ENCODE assay signal across 17 cellular contexts in genomic region chr5:9820696-9821449, GRCh38.
DNase-seq lines count a peak whose midpoint lies in the region; ATAC-seq, FAIRE-seq and TF ChIP-seq lines count a peak whose summit lies in the region.
"Had no signal": no experiment of that assay in that cellular context is flagged by ENCODE, and none has a peak within 500 bp of the region (broad histone marks: within the 10 kb centered on the region; RNA-seq: fewer than 3 reads in every experiment).

No MANE protein-coding gene starts in this region.

- peak; percentile 16 for DNase-seq in AG08396 (ENCODE audit: low spot score)
- peak; percentile 31 for DNase-seq in GM12865 (ENCODE audit: low read depth)
- DNase-seq in bronchial epithelial cell (ENCODE audit: low read depth) = no peak
- DNase-seq in hepatocyte (ENCODE audit: low spot score) = no peak
- no peak for DNase-seq in glomerular visceral epithelial cell (ENCODE audit: extremely low spot score)
- DNase-seq in aorta = no peak
- DNase-seq in HK-2 (ENCODE audit: unreplicated experiment) = no peak
- DNase-seq: amygdala; effector CD8-positive, alpha-beta T cell; foreskin melanocyte; NCI-H1417; NCI-H2171; NCI-H69; right lobe of liver; stimulated activated naive CD8-positive, alpha-beta T cell treated with anti-CD3 and anti-CD28 coated beads, Interleukin-15, Interleukin-2, amounts not matched to agents 100 U/mL and 50 U/mL, for 24 hours had no signal

- H3K36me3 ChIP-seq in bronchial epithelial cell (ENCODE audit: control insufficient read depth, insufficient read depth, low read length) (no peaks in the 10 kb centered on the region), hepatocyte (replicated peaks; ENCODE audit: insufficient read depth, low read depth) (no peaks in the 10 kb centered on the region), aorta (ENCODE audit: control insufficient read depth in 1 of 2, insufficient read depth in 2 of 2, low read length in 1 of 2) (no peaks in the 10 kb centered on the region)
- H3K36me3 ChIP-seq: right lobe of liver had no signal

- H3K27ac ChIP-seq in hepatocyte (peak overlapping the region; percentile 32), aorta (ENCODE audit: low read depth in 1 of 2, low read length in 2 of 2) (no peak overlapping the region)
- H3K27ac ChIP-seq: right lobe of liver had no signal

- H4K20me1 ChIP-seq in hepatocyte (ENCODE audit: insufficient read depth, poor library complexity, severe bottlenecking) = no peaks in the 10 kb centered on the region

- no peak for ATAC-seq in GM19397 (IDR thresholded peaks at IDR 0.05; ENCODE audit: unreplicated experiment)
- ATAC-seq in aorta (ENCODE audit: low FRiP score) = no peak
- ATAC-seq: HCT116; right lobe of liver; stimulated activated naive CD8-positive, alpha-beta T cell treated with anti-CD3 and anti-CD28 coated beads, Interleukin-15, Interleukin-2, amounts not matched to agents 100 U/mL and 50 U/mL, for 24 hours had no signal

- no peak overlapping the region for H2AFZ ChIP-seq in hepatocyte

- H3K27me3 ChIP-seq in bronchial epithelial cell (ENCODE audit: control insufficient read depth, insufficient read depth, low read length) (no peaks in the 10 kb centered on the region), hepatocyte (no peaks in the 10 kb centered on the region), aorta (ENCODE audit: control insufficient read depth in 1 of 2, insufficient read depth in 2 of 2, low read length in 1 of 2) (no peaks in the 10 kb centered on the region)
- H3K27me3 ChIP-seq: right lobe of liver had no signal

- no peak overlapping the region for H3K4me2 ChIP-seq in hepatocyte

- H3K4me1 ChIP-seq in hepatocyte (ENCODE audit: insufficient read depth) (no peaks in the 10 kb centered on the region), aorta (ENCODE audit: control insufficient read depth in 1 of 2, insufficient read depth in 2 of 2, low read length in 2 of 2) (peaks cover 0 to 3% of the 10 kb centered on the region in 2 donors)
- H3K4me1 ChIP-seq: right lobe of liver had no signal

- H3K79me2 ChIP-seq in hepatocyte = no peaks in the 10 kb centered on the region

- intact Hi-C loops in aorta (cut with DNase I) = no loop called here

- no peak for TF ChIP-seq CTCF in GM12865 (IDR thresholded peaks at IDR 0.05; ENCODE audit: insufficient read depth, low read depth, low read length, missing control alignments)
- TF ChIP-seq CTCF in bronchial epithelial cell (IDR thresholded peaks at IDR 0.05; ENCODE audit: insufficient read depth, low read length, severe bottlenecking) = no peak
- TF ChIP-seq CTCF in hepatocyte (IDR thresholded peaks at IDR 0.05; ENCODE audit: poor library complexity) = no peak

- no peak overlapping the region for H3K4me3 ChIP-seq in GM12865 (ENCODE audit: low read depth, low read length)
- H3K4me3 ChIP-seq in bronchial epithelial cell (ENCODE audit: low read depth, low read length) = no peak overlapping the region
- H3K4me3 ChIP-seq in hepatocyte = no peak overlapping the region
- no peak overlapping the region for H3K4me3 ChIP-seq in aorta (ENCODE audit: low read length in 2 of 2)
- H3K4me3 ChIP-seq: right lobe of liver had no signal

- H3K9me3 ChIP-seq in hepatocyte (ENCODE audit: low read depth) = no peaks in the 10 kb centered on the region
- peaks cover 2% of the 10 kb centered on the region for H3K9me3 ChIP-seq in aorta (ENCODE audit: control insufficient read depth, low read length)
- H3K9me3 ChIP-seq: right lobe of liver had no signal

- WGBS in hepatocyte (ENCODE audit: low lambda C conversion rate, missing lambda C conversion rate) = 37% methylated on average over 4 of the region's 4 CpGs
- WGBS in aorta, 2 donors = 20 to 25% methylated on average over 4 of the region's 4 CpGs

- H3K9me2 ChIP-seq in hepatocyte (replicated peaks; ENCODE audit: insufficient read depth) = no peaks in the 10 kb centered on the region

- peak; percentile 40 for FAIRE-seq in bronchial epithelial cell (lab: Jason Lieb, UNC)

Comparison
In these comparisons a context has a peak if more than half of its experiments do, and no peak if none do; other contexts are left out.
1. DNase-seq: peak in AG08396 (single experiment) and GM12865 (single experiment); none in bronchial epithelial cell (single experiment), hepatocyte (single experiment), glomerular visceral epithelial cell (single experiment), aorta (0 of 2) and HK-2 (single experiment).